ENCODE assay signal across 1 cellular context in genomic region chr3:14803981-14804834, GRCh38.
TF ChIP-seq lines count a peak whose summit lies in the region.

No MANE protein-coding gene starts in this region.

TF ChIP-seq in SK-N-SH treated with all-trans-retinoic acid at 6 μM for 48 hours, 23 proteins besides CTCF, POLR2A, EP300 and RAD21 (continued from another document):
- TF ChIP-seq PATZ1 (CRISPR knock-in tag; IDR thresholded peaks at IDR 0.05; ENCODE audit: borderline replicate concordance): no peak
- TF ChIP-seq ZNF8 (CRISPR knock-in tag; IDR thresholded peaks at IDR 0.05): no peak
- TF ChIP-seq ESRRG (CRISPR knock-in tag; IDR thresholded peaks at IDR 0.05): no peak
- TF ChIP-seq BACH2 (CRISPR knock-in tag; IDR thresholded peaks at IDR 0.05; ENCODE audit: borderline replicate concordance): no peak
